Comparison of ENCODE assay signal across 34 cellular contexts in genomic region chr1:100796046-100796445, GRCh38.
"Had no signal": no experiment of that assay in that cellular context is flagged by ENCODE, and none has a peak within 500 bp of the region (broad histone marks: within the 10 kb centered on the region; RNA-seq: fewer than 3 reads in every experiment).

No MANE protein-coding gene starts in this region.

- H3K4me3 Mint-ChIP-seq: activated CD4-positive, alpha-beta memory T cell treated with anti-CD3 and anti-CD28 coated beads, Interleukin-2, amount 10 ng/mL, durations not matched to agents 7 days and 5 days; activated CD4-positive, alpha-beta T cell treated with anti-CD3 and anti-CD28 coated beads for 36 hours; activated CD4-positive, alpha-beta T cell treated with anti-CD3 and anti-CD28 coated beads, Interleukin-2, amount 10 ng/mL, durations not matched to agents 7 days and 5 days; activated CD8-positive, alpha-beta memory T cell treated with anti-CD3 and anti-CD28 coated beads, Interleukin-2, amount 10 ng/mL, durations not matched to agents 7 days and 5 days; activated CD8-positive, alpha-beta T cell treated with anti-CD3 and anti-CD28 coated beads, Interleukin-2, amount 10 ng/mL, durations not matched to agents 7 days and 5 days; activated naive CD4-positive, alpha-beta T cell treated with anti-CD3 and anti-CD28 coated beads, Interleukin-2, amount 10 ng/mL, durations not matched to agents 7 days and 5 days; activated naive CD4-positive, alpha-beta T cell treated with anti-CD3 and anti-CD28 coated beads, Interleukin-2, amount 50 U/mL, for 24 hours; activated naive CD8-positive, alpha-beta T cell; activated naive CD8-positive, alpha-beta T cell treated with anti-CD3 and anti-CD28 coated beads, Interleukin-2, amount 10 ng/mL, durations not matched to agents 7 days and 5 days; activated naive CD8-positive, alpha-beta T cell treated with anti-CD3 and anti-CD28 coated beads, Interleukin-2, amount 50 U/mL, for 24 hours; activated T-cell treated with anti-CD3 and anti-CD28 coated beads, Interleukin-2, amount 50 U/mL, for 24 hours; T-helper 1 cell treated with Interleukin-12 subunit alpha and Interleukin-12 subunit beta and Interleukin-4 antibody, amounts not matched to agents 30 μg/mL and 1 μg/mL, for 36 hours; T-helper 2 cell treated with Interferon-gamma antibody and Interleukin-4, amounts not matched to agents 5 μg/mL and 100 μg/mL, for 36 hours; WTC11 had no signal

- H3K36me3 Mint-ChIP-seq: activated CD8-positive, alpha-beta memory T cell treated with anti-CD3 and anti-CD28 coated beads, Interleukin-2, amount 10 ng/mL, durations not matched to agents 7 days and 5 days; activated naive CD4-positive, alpha-beta T cell treated with anti-CD3 and anti-CD28 coated beads, Interleukin-2, amount 10 ng/mL, durations not matched to agents 7 days and 5 days; activated naive CD4-positive, alpha-beta T cell treated with anti-CD3 and anti-CD28 coated beads, Interleukin-2, amount 50 U/mL, for 24 hours; activated naive CD8-positive, alpha-beta T cell had no signal

- H3K27me3 ChIP-seq: body of pancreas, brain microvascular endothelial cell, breast epithelium had no signal

- ATAC-seq: activated CD4-positive, alpha-beta T cell treated with anti-CD3 and anti-CD28 coated beads for 36 hours; activated CD4-positive, CD25-positive, alpha-beta regulatory T cell treated with anti-CD3 and anti-CD28 coated beads, Interleukin-2, amount 50 U/mL, for 24 hours; activated CD8-positive, alpha-beta memory T cell treated with anti-CD3 and anti-CD28 coated beads, Interleukin-2, amount 10 ng/mL, durations not matched to agents 7 days and 5 days; activated CD8-positive, alpha-beta T cell treated with anti-CD3 and anti-CD28 coated beads, Interleukin-2, amount 10 ng/mL, durations not matched to agents 7 days and 5 days; activated naive CD8-positive, alpha-beta T cell treated with anti-CD3 and anti-CD28 coated beads, Interleukin-2, amount 50 U/mL, for 24 hours; body of pancreas; WTC11 had no signal

- H3K9me3 Mint-ChIP-seq: activated CD4-positive, alpha-beta memory T cell treated with anti-CD3 and anti-CD28 coated beads, Interleukin-2, amount 10 ng/mL, durations not matched to agents 7 days and 5 days; activated naive CD4-positive, alpha-beta T cell treated with anti-CD3 and anti-CD28 coated beads, Interleukin-2, amount 10 ng/mL, durations not matched to agents 7 days and 5 days; activated naive CD4-positive, alpha-beta T cell treated with anti-CD3 and anti-CD28 coated beads, Interleukin-2, amount 50 U/mL, for 24 hours; T-helper 1 cell treated with Interleukin-12 subunit alpha and Interleukin-12 subunit beta and Interleukin-4 antibody, amounts not matched to agents 30 μg/mL and 1 μg/mL, for 36 hours; T-helper 2 cell treated with Interferon-gamma antibody and Interleukin-4, amounts not matched to agents 5 μg/mL and 100 μg/mL, for 36 hours had no signal

- H3K27ac ChIP-seq: body of pancreas, brain microvascular endothelial cell, breast epithelium, WERI-Rb-1 had no signal

- H3K36me3 ChIP-seq: brain microvascular endothelial cell, breast epithelium, WERI-Rb-1 had no signal

- H3K4me1 ChIP-seq: body of pancreas, breast epithelium had no signal

- H3K27me3 Mint-ChIP-seq: activated naive CD4-positive, alpha-beta T cell treated with anti-CD3 and anti-CD28 coated beads, Interleukin-2, amount 10 ng/mL, durations not matched to agents 7 days and 5 days had no signal

- H3K4me3 ChIP-seq: body of pancreas, breast epithelium had no signal

- H3K9me3 ChIP-seq: body of pancreas had no signal

- H3K27ac Mint-ChIP-seq: activated CD4-positive, alpha-beta memory T cell treated with anti-CD3 and anti-CD28 coated beads, Interleukin-2, amount 10 ng/mL, durations not matched to agents 7 days and 5 days; activated CD4-positive, alpha-beta T cell treated with anti-CD3 and anti-CD28 coated beads for 36 hours; activated CD4-positive, alpha-beta T cell treated with anti-CD3 and anti-CD28 coated beads, Interleukin-2, amount 10 ng/mL, durations not matched to agents 7 days and 5 days; activated CD8-positive, alpha-beta memory T cell treated with anti-CD3 and anti-CD28 coated beads, Interleukin-2, amount 10 ng/mL, durations not matched to agents 7 days and 5 days; activated CD8-positive, alpha-beta T cell treated with anti-CD3 and anti-CD28 coated beads, Interleukin-2, amount 10 ng/mL, durations not matched to agents 7 days and 5 days; activated naive CD4-positive, alpha-beta T cell treated with anti-CD3 and anti-CD28 coated beads, Interleukin-2, amount 10 ng/mL, durations not matched to agents 7 days and 5 days; activated naive CD4-positive, alpha-beta T cell treated with anti-CD3 and anti-CD28 coated beads, Interleukin-2, amount 50 U/mL, for 24 hours; activated naive CD8-positive, alpha-beta T cell; activated naive CD8-positive, alpha-beta T cell treated with anti-CD3 and anti-CD28 coated beads, Interleukin-2, amount 10 ng/mL, durations not matched to agents 7 days and 5 days; activated naive CD8-positive, alpha-beta T cell treated with anti-CD3 and anti-CD28 coated beads, Interleukin-2, amount 50 U/mL, for 24 hours; activated T-cell treated with anti-CD3 and anti-CD28 coated beads, Interleukin-2, amount 50 U/mL, for 24 hours; activated T-helper 2 cell treated with anti-CD3 and anti-CD28 coated beads, Interferon-gamma antibody, Interleukin-2, Interleukin-4, amounts not matched to agents 10 μg/mL and 5 μg/mL and 100 μg/mL, durations not matched to agents 14 hours and 24 hours and 36 hours; T-helper 1 cell treated with Interleukin-12 subunit alpha and Interleukin-12 subunit beta and Interleukin-4 antibody, amounts not matched to agents 30 μg/mL and 1 μg/mL, for 36 hours; T-helper 2 cell treated with Interferon-gamma antibody and Interleukin-4, amounts not matched to agents 5 μg/mL and 100 μg/mL, for 36 hours; WTC11 had no signal

- H3K4me1 Mint-ChIP-seq: activated CD4-positive, alpha-beta memory T cell treated with anti-CD3 and anti-CD28 coated beads, Interleukin-2, amount 10 ng/mL, durations not matched to agents 7 days and 5 days; activated CD4-positive, alpha-beta T cell treated with anti-CD3 and anti-CD28 coated beads for 36 hours; activated CD4-positive, alpha-beta T cell treated with anti-CD3 and anti-CD28 coated beads, Interleukin-2, amount 10 ng/mL, durations not matched to agents 7 days and 5 days; activated CD8-positive, alpha-beta memory T cell treated with anti-CD3 and anti-CD28 coated beads, Interleukin-2, amount 10 ng/mL, durations not matched to agents 7 days and 5 days; activated naive CD4-positive, alpha-beta T cell treated with anti-CD3 and anti-CD28 coated beads, Interleukin-2, amount 10 ng/mL, durations not matched to agents 7 days and 5 days; activated naive CD4-positive, alpha-beta T cell treated with anti-CD3 and anti-CD28 coated beads, Interleukin-2, amount 50 U/mL, for 24 hours; activated naive CD8-positive, alpha-beta T cell treated with anti-CD3 and anti-CD28 coated beads, Interleukin-2, amount 10 ng/mL, durations not matched to agents 7 days and 5 days; activated naive CD8-positive, alpha-beta T cell treated with anti-CD3 and anti-CD28 coated beads, Interleukin-2, amount 50 U/mL, for 24 hours had no signal

- DNase-seq: activated CD4-positive, alpha-beta memory T cell treated with anti-CD3 and anti-CD28 coated beads, Interleukin-2, amount 10 ng/mL, durations not matched to agents 7 days and 5 days; activated CD4-positive, alpha-beta T cell treated with anti-CD3 and anti-CD28 coated beads for 1 hour; activated CD4-positive, alpha-beta T cell treated with anti-CD3 and anti-CD28 coated beads for 36 hours; activated CD4-positive, alpha-beta T cell treated with anti-CD3 and anti-CD28 coated beads for 48 hours; activated CD4-positive, alpha-beta T cell treated with anti-CD3 and anti-CD28 coated beads, Interleukin-2, amount 10 ng/mL, durations not matched to agents 7 days and 5 days; activated CD4-positive, alpha-beta T cell treated with anti-CD3 and anti-CD28 coated beads, Interleukin-2, amount 50 U/mL, for 48 hours; activated CD4-positive, CD25-positive, alpha-beta regulatory T cell; activated CD8-positive, alpha-beta memory T cell treated with anti-CD3 and anti-CD28 coated beads for 24 hours; activated CD8-positive, alpha-beta memory T cell treated with anti-CD3 and anti-CD28 coated beads, Interleukin-2, amount 10 ng/mL, durations not matched to agents 7 days and 5 days; activated CD8-positive, alpha-beta memory T cell treated with anti-CD3 and anti-CD28 coated beads, Interleukin-2, amount 50 U/mL, for 48 hours; activated CD8-positive, alpha-beta T cell treated with anti-CD3 and anti-CD28 coated beads, Interleukin-2, amount 10 ng/mL, durations not matched to agents 7 days and 5 days; activated effector memory CD4-positive, alpha-beta T cell treated with Interleukin-2 at 50 U/mL for 16 hours; activated gamma-delta T cell; activated naive CD4-positive, alpha-beta T cell treated with anti-CD3 and anti-CD28 coated beads, Interleukin-2, amount 10 ng/mL, durations not matched to agents 7 days and 5 days; activated naive CD4-positive, alpha-beta T cell treated with Interleukin-2 at 50 U/mL for 16 hours; activated naive CD8-positive, alpha-beta T cell treated with anti-CD3 and anti-CD28 coated beads, Interleukin-2, amount 10 ng/mL, durations not matched to agents 7 days and 5 days; activated naive CD8-positive, alpha-beta T cell treated with anti-CD3 and anti-CD28 coated beads, Interleukin-2, amount 50 U/mL, for 24 hours; activated T-cell treated with anti-CD3 and anti-CD28 coated beads, Interleukin-2, amount 50 U/mL, for 24 hours; activated T-cell treated with anti-CD3 and anti-CD28 coated beads, Interleukin-2, amount 50 U/mL, for 48 hours; body of pancreas; brain microvascular endothelial cell; central memory CD4-positive, alpha-beta T cell; T-helper 1 cell; T-helper 2 cell; T-helper 9 cell; WERI-Rb-1 had no signal
